In genomic region chr5:112653638-112654037, GRCh38 we compare ENCODE assay signal across 27 cellular contexts.
DNase-seq lines count a peak whose midpoint lies in the region; ATAC-seq, FAIRE-seq and TF ChIP-seq lines count a peak whose summit lies in the region.
"Had no signal": no experiment of that assay in that cellular context is flagged by ENCODE, and none has a peak within 500 bp of the region (broad histone marks: within the 10 kb centered on the region; RNA-seq: fewer than 3 reads in every experiment).

No MANE protein-coding gene starts in this region.

- H3K27ac ChIP-seq in small intestine (ENCODE audit: low read depth in 1 of 2, low read length in 1 of 2), result no peak overlapping the region
- H3K27ac ChIP-seq: PC-9, SJCRH30 had no signal

- no peak for FAIRE-seq in small intestine (lab: Jason Lieb, UNC)
- FAIRE-seq: GM12891, H54 had no signal

- WGBS in small intestine, 3 donors, result 42 to 63% (median 52%) methylated on average over 4 of the region's 4 CpGs

- peaks cover 0 to 3% of the 10 kb centered on the region in 2 donors for H3K27me3 ChIP-seq in small intestine (ENCODE audit: control insufficient read depth in 2 of 2, insufficient read depth in 2 of 2, low read length in 2 of 2)
- H3K27me3 ChIP-seq: SJCRH30 had no signal

- DNase-seq in AG20443 (ENCODE audit: low spot score), result peak; percentile 32
- peak; percentile 78 for DNase-seq in myocyte (ENCODE audit: low read depth)
- peak; percentile 74 for DNase-seq in small intestine
- DNase-seq in T-helper 1 cell, result no peak
- no peak for DNase-seq in activated CD8-positive, alpha-beta memory T cell treated with anti-CD3 and anti-CD28 coated beads for 24 hours
- no peak for DNase-seq in NCI-H146 treated with DMSO at 0.1 percent for 48 hours (lab: John Stamatoyannopoulos, UW; ENCODE audit: unreplicated experiment)
- DNase-seq: AML-193; C1 segment of cervical spinal cord; Caco-2; CD4-positive, alpha-beta memory T cell; EL; GDM1; IMR-90; KG1; NCI-H1048; NCI-H1417; NCI-H1694 treated with DMSO at 0.1 percent for 48 hours; NCI-H2081; NCI-H2227 treated with DMSO at 0.1 percent for 48 hours; NCI-H526 treated with DMSO at 0.1 percent for 48 hours; PC-9 had no signal

- peaks cover 2 to 3% of the 10 kb centered on the region in 2 donors for H3K4me1 ChIP-seq in small intestine (ENCODE audit: control insufficient read depth in 2 of 2, insufficient read depth in 1 of 2, low read depth in 1 of 2, low read length in 1 of 2)
- H3K4me1 ChIP-seq: Caco-2 had no signal

- no peak overlapping the region for H3K4me3 ChIP-seq in small intestine (ENCODE audit: low read depth in 1 of 2, low read length in 2 of 2)
- H3K4me3 ChIP-seq: PC-9, SJCRH30 had no signal

- H3K36me3 ChIP-seq in small intestine (ENCODE audit: control insufficient read depth in 2 of 2, insufficient read depth in 2 of 2, low read length in 2 of 2), result no peaks in the 10 kb centered on the region
- H3K36me3 ChIP-seq: SJCRH30 had no signal

- ATAC-seq in SK-N-SH treated with all-trans-retinoic acid at 6 μM for 48 hours (peak; percentile 61), GM18861 (IDR thresholded peaks at IDR 0.05; ENCODE audit: unreplicated experiment) (no peak)
- ATAC-seq: Right ventricle myocardium inferior had no signal

- H3K9me3 ChIP-seq in small intestine (ENCODE audit: control insufficient read depth, low read depth), result no peaks in the 10 kb centered on the region
- H3K9me3 ChIP-seq: Caco-2, SJCRH30 had no signal

TF ChIP-seq in SK-N-SH treated with all-trans-retinoic acid at 6 μM for 48 hours, 23 proteins besides CTCF, POLR2A, EP300 and RAD21:
- TF ChIP-seq ISL1 (CRISPR knock-in tag; IDR thresholded peaks at IDR 0.05) (no peak), SNAI2 (CRISPR knock-in tag; IDR thresholded peaks at IDR 0.05) (no peak), ZNF565 (CRISPR knock-in tag; conservative IDR thresholded peaks at IDR 0.05; ENCODE audit: low read depth) (no peak), OSR1 (CRISPR knock-in tag; IDR thresholded peaks at IDR 0.05) (no peak), TSHZ2 (CRISPR knock-in tag; IDR thresholded peaks at IDR 0.05) (no peak), BACH2 (CRISPR knock-in tag; IDR thresholded peaks at IDR 0.05; ENCODE audit: borderline replicate concordance) (no peak), CREB5 (CRISPR knock-in tag; IDR thresholded peaks at IDR 0.05; ENCODE audit: low read depth) (no peak), POU6F1 (CRISPR knock-in tag; IDR thresholded peaks at IDR 0.05; ENCODE audit: borderline replicate concordance, low read depth) (no peak), CSDC2 (CRISPR knock-in tag; IDR thresholded peaks at IDR 0.05) (no peak), ZNF8 (CRISPR knock-in tag; IDR thresholded peaks at IDR 0.05) (no peak), PATZ1 (CRISPR knock-in tag; IDR thresholded peaks at IDR 0.05; ENCODE audit: borderline replicate concordance) (no peak), GLIS3 (CRISPR knock-in tag; IDR thresholded peaks at IDR 0.05) (no peak), ESRRG (CRISPR knock-in tag; IDR thresholded peaks at IDR 0.05) (no peak), RARB (CRISPR knock-in tag; IDR thresholded peaks at IDR 0.05) (no peak), PPARA (CRISPR knock-in tag; IDR thresholded peaks at IDR 0.05; ENCODE audit: borderline replicate concordance) (no peak), TOX (CRISPR knock-in tag; IDR thresholded peaks at IDR 0.05; ENCODE audit: borderline replicate concordance) (no peak), TCF4 (CRISPR knock-in tag; IDR thresholded peaks at IDR 0.05; ENCODE audit: borderline replicate concordance) (no peak), CSRNP3 (CRISPR knock-in tag; IDR thresholded peaks at IDR 0.05) (no peak), ZFP30 (CRISPR knock-in tag; IDR thresholded peaks at IDR 0.05) (no peak)

Comparison
In these comparisons a context has a peak if more than half of its experiments do, and no peak if none do; other contexts are left out.
1. DNase-seq: peak in AG20443 (single experiment), myocyte (single experiment) and small intestine (single experiment); none in T-helper 1 cell (0 of 5), activated CD8-positive, alpha-beta memory T cell treated with anti-CD3 and anti-CD28 coated beads for 24 hours (single experiment) and NCI-H146 treated with DMSO at 0.1 percent for 48 hours (single experiment).